22 cellular contexts compared by ENCODE assay signal in genomic region chr18:45745817-45746461, GRCh38. TPM values are rescaled to one million over a fixed set of nuclear protein-coding genes. Genes with fewer than 3 reads are reported as not detected.
A peak's percentile ranks its signal among the peaks of the same experiment; 100 is the strongest.
DNase-seq lines count a peak whose midpoint lies in the region; ATAC-seq, FAIRE-seq and TF ChIP-seq lines count a peak whose summit lies in the region.
"Had no signal": no experiment of that assay in that cellular context is flagged by ENCODE, and none has a peak within 500 bp of the region (broad histone marks: within the 10 kb centered on the region; RNA-seq: fewer than 3 reads in every experiment).

No MANE protein-coding gene starts in this region.

- ATAC-seq in right lobe of liver (peak; percentile 37 to 90 (median 46)), HepG2 (no peak), HG03460 (IDR thresholded peaks at IDR 0.05; ENCODE audit: unreplicated experiment) (no peak)
- ATAC-seq: activated CD4-positive, CD25-positive, alpha-beta regulatory T cell treated with anti-CD3 and anti-CD28 coated beads, Interleukin-2, amount 50 U/mL, for 24 hours; activated CD8-positive, alpha-beta memory T cell treated with anti-CD3 and anti-CD28 coated beads, Interleukin-2, amount 10 ng/mL, durations not matched to agents 7 days and 5 days; CD8-positive, alpha-beta T cell; sciatic nerve had no signal

- DNase-seq in right lobe of liver, result no peak
- no peak for DNase-seq in HepG2 (ENCODE audit: low spot score)
- peak; percentile 30 for DNase-seq in dermis blood vessel endothelial cell
- peak; percentile 57 to 92 for DNase-seq in lung microvascular endothelial cell (ENCODE audit: low read depth in 2 of 2)
- DNase-seq in testis, result no peak
- DNase-seq in activated CD4-positive, alpha-beta T cell treated with anti-CD3 and anti-CD28 coated beads, Interleukin-2, amount 10 ng/mL, durations not matched to agents 7 days and 5 days, result no peak
- DNase-seq in NCI-H774 (lab: John Stamatoyannopoulos, UW), result no peak
- DNase-seq: ACHN; activated CD8-positive, alpha-beta memory T cell treated with anti-CD3 and anti-CD28 coated beads, Interleukin-2, amount 10 ng/mL, durations not matched to agents 7 days and 5 days; CD8-positive, alpha-beta T cell; GM23248; NCI-H2029; stimulated activated CD4-positive, alpha-beta T cell treated with anti-CD3 and anti-CD28 coated beads, Interleukin-4, amount 100 ng/mL, for 1 hour; upper lobe of left lung had no signal

- in situ Hi-C loops in HepG2 (cut with HindIII; ENCODE audit: extremely low pct_ligation_motif_present, low pct_unique_long_range_greater_than_20kb), result no loop called here

- no peaks in the 10 kb centered on the region for H3K79me2 ChIP-seq in HepG2 (ENCODE audit: insufficient read depth, low read length)

- TF ChIP-seq EP300 in HepG2 (IDR thresholded peaks at IDR 0.05; ENCODE audit: low read depth in 2 of 2, low read length in 2 of 2), result no peak
- no peak for TF ChIP-seq EP300 in HepG2 (CRISPR knock-in tag; IDR thresholded peaks at IDR 0.05; ENCODE audit: borderline replicate concordance)

- no peak overlapping the region for H3K4me3 Mint-ChIP-seq in activated CD4-positive, alpha-beta T cell treated with anti-CD3 and anti-CD28 coated beads, Interleukin-2, amount 10 ng/mL, durations not matched to agents 7 days and 5 days
- H3K4me3 Mint-ChIP-seq: activated CD8-positive, alpha-beta memory T cell treated with anti-CD3 and anti-CD28 coated beads, Interleukin-2, amount 10 ng/mL, durations not matched to agents 7 days and 5 days; CD8-positive, alpha-beta T cell; dendritic cell treated with granulocyte-macrophage colony-stimulating factor and Interleukin-4, amounts not matched to agents 40 ng/mL and 50 ng/mL, for 4 days; T-helper 1 cell treated with Interleukin-12 subunit alpha and Interleukin-12 subunit beta and Interleukin-4 antibody, amounts not matched to agents 30 μg/mL and 1 μg/mL, for 36 hours had no signal

- intact Hi-C loops in right lobe of liver (cut with DNase I), result no loop called here
- intact Hi-C loops in HepG2 (cut with micrococcal nuclease; ENCODE audit: unreplicated experiment), result no loop called here
- intact Hi-C loops in testis (cut with DNase I; ENCODE audit: low total_unique reads), result no loop called here

- no peaks in the 10 kb centered on the region for H3K36me3 Mint-ChIP-seq in activated CD4-positive, alpha-beta T cell treated with anti-CD3 and anti-CD28 coated beads, Interleukin-2, amount 10 ng/mL, durations not matched to agents 7 days and 5 days (ENCODE audit: low read depth)
- H3K36me3 Mint-ChIP-seq: activated CD8-positive, alpha-beta memory T cell treated with anti-CD3 and anti-CD28 coated beads, Interleukin-2, amount 10 ng/mL, durations not matched to agents 7 days and 5 days; CD8-positive, alpha-beta T cell had no signal

- H3K27me3 ChIP-seq in right lobe of liver (no peaks in the 10 kb centered on the region), HepG2 (ENCODE audit: control insufficient read depth in 1 of 2, insufficient read depth in 2 of 2, low read length in 2 of 2) (no peaks in the 10 kb centered on the region), testis (no peaks in the 10 kb centered on the region)
- H3K27me3 ChIP-seq: upper lobe of left lung had no signal

- no peak overlapping the region for H3K27ac Mint-ChIP-seq in activated CD4-positive, alpha-beta T cell treated with anti-CD3 and anti-CD28 coated beads, Interleukin-2, amount 10 ng/mL, durations not matched to agents 7 days and 5 days
- H3K27ac Mint-ChIP-seq: activated CD8-positive, alpha-beta memory T cell treated with anti-CD3 and anti-CD28 coated beads, Interleukin-2, amount 10 ng/mL, durations not matched to agents 7 days and 5 days; CD8-positive, alpha-beta T cell; dendritic cell treated with granulocyte-macrophage colony-stimulating factor and Interleukin-4, amounts not matched to agents 40 ng/mL and 50 ng/mL, for 4 days; T-helper 1 cell treated with Interleukin-12 subunit alpha and Interleukin-12 subunit beta and Interleukin-4 antibody, amounts not matched to agents 30 μg/mL and 1 μg/mL, for 36 hours had no signal

- H3K27ac ChIP-seq in right lobe of liver (no peak overlapping the region), HepG2 (ENCODE audit: extremely low read length, insufficient read depth, low read length) (no peak overlapping the region), testis (no peak overlapping the region)
- H3K27ac ChIP-seq: GM23248 had no signal

- H3K4me3 ChIP-seq in right lobe of liver (no peak overlapping the region), HepG2 (replicated peaks in 1 of 3; ENCODE audit: insufficient read depth in 1 of 3, low read depth in 2 of 3, low read length in 3 of 3) (no peak overlapping the region), testis (no peak overlapping the region)
- H3K4me3 ChIP-seq: GM23248, lung, upper lobe of left lung had no signal

- no peaks in the 10 kb centered on the region for H3K36me3 ChIP-seq in right lobe of liver
- no peaks in the 10 kb centered on the region for H3K36me3 ChIP-seq in HepG2 (replicated peaks in 1 of 2; ENCODE audit: control insufficient read depth in 1 of 2, insufficient read depth in 2 of 2, low read length in 2 of 2)
- H3K36me3 ChIP-seq in testis (ENCODE audit: low read depth, missing control alignments), result no peaks in the 10 kb centered on the region
- H3K36me3 ChIP-seq: upper lobe of left lung had no signal

- no peak overlapping the region for H3K4me2 ChIP-seq in HepG2 (ENCODE audit: low read depth, low read length)

- H3K9me3 ChIP-seq in right lobe of liver, result no peaks in the 10 kb centered on the region
- H3K9me3 ChIP-seq in HepG2 (ENCODE audit: low read length), result no peaks in the 10 kb centered on the region
- no peaks in the 10 kb centered on the region for H3K9me3 ChIP-seq in testis
- H3K9me3 ChIP-seq: upper lobe of left lung had no signal

- BruUV-seq in HepG2 (replicated peaks; lab: Mats Ljungman, UMichigan), result no TSS peak

- no peaks in the 10 kb centered on the region for H3K4me1 ChIP-seq in right lobe of liver
- H3K4me1 ChIP-seq in HepG2 (ENCODE audit: insufficient read depth, low read length), result no peaks in the 10 kb centered on the region
- no peaks in the 10 kb centered on the region for H3K4me1 ChIP-seq in testis

- H3K9ac ChIP-seq in HepG2 (ENCODE audit: insufficient read depth, low read depth, low read length), result no peak overlapping the region
- H3K9ac ChIP-seq: GM23248 had no signal

- POLR2A ChIA-PET in HepG2 (lab: Yijun Ruan, JAX), result no interaction called here
- POLR2A ChIA-PET in activated CD4-positive, alpha-beta T cell treated with anti-CD3 and anti-CD28 coated beads, Interleukin-2, amount 10 ng/mL, durations not matched to agents 7 days and 5 days (lab: Charles Lee), result no interaction called here

- no peaks in the 10 kb centered on the region for H3K4me1 Mint-ChIP-seq in activated CD4-positive, alpha-beta T cell treated with anti-CD3 and anti-CD28 coated beads, Interleukin-2, amount 10 ng/mL, durations not matched to agents 7 days and 5 days
- H3K4me1 Mint-ChIP-seq: activated CD8-positive, alpha-beta memory T cell treated with anti-CD3 and anti-CD28 coated beads, Interleukin-2, amount 10 ng/mL, durations not matched to agents 7 days and 5 days had no signal

- no peaks in the 10 kb centered on the region for H3K27me3 Mint-ChIP-seq in activated CD4-positive, alpha-beta T cell treated with anti-CD3 and anti-CD28 coated beads, Interleukin-2, amount 10 ng/mL, durations not matched to agents 7 days and 5 days
- H3K27me3 Mint-ChIP-seq: activated CD8-positive, alpha-beta memory T cell treated with anti-CD3 and anti-CD28 coated beads, Interleukin-2, amount 10 ng/mL, durations not matched to agents 7 days and 5 days had no signal

- H2AFZ ChIP-seq in HepG2 (ENCODE audit: low read length), result no peak overlapping the region
- H2AFZ ChIP-seq: GM23248 had no signal

- TF ChIP-seq POLR2A in right lobe of liver (IDR thresholded peaks at IDR 0.05) (no peak), HepG2 (IDR thresholded peaks at IDR 0.05; ENCODE audit: insufficient read depth in 1 of 2, low read depth in 2 of 2, low read length in 2 of 2) (no peak), testis (IDR thresholded peaks at IDR 0.05) (no peak)

- FAIRE-seq in HepG2 (lab: Jason Lieb, UNC), result no peak

- CTCF ChIA-PET in HepG2 (lab: Yijun Ruan, JAX; ENCODE audit: low intra/inter-chr PET ratio, low total read pairs), result no interaction called here
- CTCF ChIA-PET in activated CD4-positive, alpha-beta T cell treated with anti-CD3 and anti-CD28 coated beads, Interleukin-2, amount 10 ng/mL, durations not matched to agents 7 days and 5 days (lab: Charles Lee), result interaction anchor here (1.2 to 1.8 kb wide), 2 partner anchors 8 to 17 kb away, joined by 3 to 4 read pairs; no protein-coding TSS in a partner anchor

- no peak for TF ChIP-seq RAD21 in HepG2 (CRISPR knock-in tag; IDR thresholded peaks at IDR 0.05)

- H4K20me1 ChIP-seq in HepG2 (ENCODE audit: insufficient read depth, low read length), result no peaks in the 10 kb centered on the region

- H3K9me3 Mint-ChIP-seq in activated CD4-positive, alpha-beta T cell treated with anti-CD3 and anti-CD28 coated beads, Interleukin-2, amount 10 ng/mL, durations not matched to agents 7 days and 5 days, result no peaks in the 10 kb centered on the region
- H3K9me3 Mint-ChIP-seq: CD8-positive, alpha-beta T cell; dendritic cell treated with granulocyte-macrophage colony-stimulating factor and Interleukin-4, amounts not matched to agents 40 ng/mL and 50 ng/mL, for 4 days; T-helper 1 cell treated with Interleukin-12 subunit alpha and Interleukin-12 subunit beta and Interleukin-4 antibody, amounts not matched to agents 30 μg/mL and 1 μg/mL, for 36 hours had no signal

- WGBS in right lobe of liver (ENCODE audit: insufficient coverage, low coverage, low lambda C conversion rate, missing lambda C conversion rate), result 50% methylated on average over 5 of the region's 5 CpGs
- 37% methylated on average over 5 of the region's 5 CpGs for WGBS in HepG2 (ENCODE audit: low lambda C conversion rate)
- WGBS in testis, 2 donors, result 86 to 89% methylated on average over 5 of the region's 5 CpGs

- no peak for TF ChIP-seq CTCF in right lobe of liver (IDR thresholded peaks at IDR 0.05)
- TF ChIP-seq CTCF in HepG2 (CRISPR knock-in tag; IDR thresholded peaks at IDR 0.05), result no peak
- TF ChIP-seq CTCF in testis (IDR thresholded peaks at IDR 0.05), result no peak

RNA-seq across cellular contexts. Expression of gene SLC14A1, which starts 22.0 kb away (rescaled TPM):
- total RNA-seq in right lobe of liver (1 to 10 TPM in 3 of 6 experiments, under 1 TPM in 3; 0.26 to 1.9 (median 1.0) TPM), HepG2 (2016; rRNA removed; fragmentation: Illumina TruSeq; extraction: Trizol) (not detected in 2 replicates), dermis blood vessel endothelial cell (not detected in 2 replicates), lung microvascular endothelial cell (not detected in 2 replicates), testis (under 1 TPM in 1 of 2 donors, not detected in 1; 0.50 TPM)
- total RNA-seq in HepG2 (2016; cell fraction: cytosol; rRNA removed; fragmentation: Illumina TruSeq; extraction: Trizol; ENCODE audit: low read depth), result not detected in 2 replicates
- total RNA-seq in HepG2 (2016; cell fraction: insoluble cytoplasmic fraction; rRNA removed; fragmentation: Illumina TruSeq; extraction: Trizol), result not detected in 2 replicates
- not detected in 2 replicates for total RNA-seq in HepG2 (2016; cell fraction: membrane; rRNA removed; fragmentation: Illumina TruSeq; extraction: Trizol)
- total RNA-seq in HepG2 (2016; cell fraction: nucleus; rRNA removed; fragmentation: Illumina TruSeq; extraction: Trizol), result not detected in 2 replicates
- polyA plus RNA-seq in HepG2 (2011; rRNA removed) (not detected in 2 replicates), testis (ENCODE audit: insufficient read depth, low read depth, low replicate concordance) (0.73 TPM)
- polyA plus RNA-seq in HepG2 (2011; cell fraction: cytosol; rRNA removed), result not detected in 2 replicates
- polyA plus RNA-seq in HepG2 (2011; cell fraction: nucleus; rRNA removed), result not detected in 2 replicates
- polyA plus RNA-seq in HepG2 (2012), result not detected in 2 replicates
- polyA plus RNA-seq in HepG2 (2016; cell fraction: cytosol; fragmentation: Illumina TruSeq; extraction: Trizol; ENCODE audit: low read depth), result not detected in 2 replicates
- polyA plus RNA-seq in HepG2 (2016; cell fraction: insoluble cytoplasmic fraction; fragmentation: Illumina TruSeq; extraction: Trizol; ENCODE audit: low read depth), result not detected in 2 replicates
- not detected in 2 replicates for polyA plus RNA-seq in HepG2 (2016; cell fraction: membrane; fragmentation: Illumina TruSeq; extraction: Trizol; ENCODE audit: low read depth)
- not detected in 2 replicates for polyA plus RNA-seq in HepG2 (2016; cell fraction: nucleus; fragmentation: Illumina TruSeq; extraction: Trizol; ENCODE audit: insufficient read depth, low read depth)
- not detected in 2 replicates for polyA minus RNA-seq in HepG2 (2011; rRNA and poly(A)+ RNA removed; ENCODE audit: low replicate concordance)
- polyA minus RNA-seq in HepG2 (2011; cell fraction: cytosol; rRNA and poly(A)+ RNA removed), result not detected in 2 replicates
- not detected in 2 replicates for polyA minus RNA-seq in HepG2 (2011; cell fraction: nucleus; rRNA and poly(A)+ RNA removed)
- 1 to 10 TPM; 7.3 to 8.7 TPM for total RNA-seq in activated CD4-positive, alpha-beta T cell treated with anti-CD3 and anti-CD28 coated beads, Interleukin-2, amount 10 ng/mL, durations not matched to agents 7 days and 5 days
- total RNA-seq: astrocyte had no signal
- polyA plus RNA-seq: neural cell had no signal

Comparison
In these comparisons a context has a peak if more than half of its experiments do, and no peak if none do; other contexts are left out.
1. ATAC-seq: peak in right lobe of liver (4 of 4); none in HepG2 (single experiment) and HG03460 (single experiment).
2. DNase-seq: peak in dermis blood vessel endothelial cell (single experiment) and lung microvascular endothelial cell (2 of 2); none in right lobe of liver (0 of 3), HepG2 (single experiment), testis (single experiment), activated CD4-positive, alpha-beta T cell treated with anti-CD3 and anti-CD28 coated beads, Interleukin-2, amount 10 ng/mL, durations not matched to agents 7 days and 5 days (single experiment) and NCI-H774 (single experiment).